ENCODE assay signal across 22 cellular contexts in the genomic region with DNA sequence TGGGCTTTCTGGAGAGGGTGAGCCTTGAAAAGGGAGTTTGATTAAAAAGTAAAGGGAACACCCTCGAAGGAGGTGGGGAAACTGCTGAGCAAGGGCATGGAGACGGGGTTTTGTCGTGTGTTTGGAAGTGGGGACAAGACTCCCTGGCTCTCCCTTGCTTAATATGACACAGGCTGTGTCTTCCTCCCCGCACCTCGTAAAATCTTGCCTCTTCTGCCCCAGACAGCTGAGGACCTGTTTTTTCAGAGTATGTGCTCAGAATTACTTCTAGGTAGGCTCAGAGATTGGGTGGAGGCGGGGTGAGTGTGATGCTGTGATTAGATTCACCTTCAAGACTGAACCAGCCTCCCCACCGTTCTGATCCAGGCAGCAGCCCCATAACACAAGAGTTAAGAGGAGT.
DNase-seq lines count a peak whose midpoint lies in the region; ATAC-seq, FAIRE-seq and TF ChIP-seq lines count a peak whose summit lies in the region.
"Had no signal": no experiment of that assay in that cellular context is flagged by ENCODE, and none has a peak within 500 bp of the region (broad histone marks: within the 10 kb centered on the region; RNA-seq: fewer than 3 reads in every experiment).

No MANE protein-coding gene starts in this region.

- peak overlapping the region; percentile 15 for H2BK12ac ChIP-seq in trophoblast cell (ENCODE audit: low read length)

- H3K79me2 ChIP-seq in trophoblast cell (ENCODE audit: control insufficient read depth, insufficient read depth, low read length, poor library complexity), result no peaks in the 10 kb centered on the region

- H3K79me1 ChIP-seq in trophoblast cell (ENCODE audit: low read length), result peaks cover 2% of the 10 kb centered on the region

- no peak overlapping the region for H3K4me3 ChIP-seq in right atrium auricular region
- no peak overlapping the region for H3K4me3 ChIP-seq in left ventricle myocardium inferior
- H3K4me3 ChIP-seq in lower leg skin (ENCODE audit: low read depth, poor library complexity, severe bottlenecking), result no peak overlapping the region
- H3K4me3 ChIP-seq in trophoblast cell (ENCODE audit: low read depth, low read length), result no peak overlapping the region
- H3K4me3 ChIP-seq in SJCRH30, result no peak overlapping the region
- H3K4me3 ChIP-seq: GM12878, Peyer's patch, SJSA1 had no signal

- H4K12ac ChIP-seq in trophoblast cell (ENCODE audit: low read depth, low read length), result no peak overlapping the region

- H3K4me1 ChIP-seq in right atrium auricular region (peaks cover 0 to 5% of the 10 kb centered on the region in 2 donors), left ventricle myocardium inferior (no peaks in the 10 kb centered on the region), trophoblast cell (ENCODE audit: control insufficient read depth in 1 of 2, insufficient read depth in 2 of 2, low read length in 2 of 2) (peaks cover 16 to 22% of the 10 kb centered on the region in 2 experiments), SJCRH30 (peaks cover 32% of the 10 kb centered on the region)
- H3K4me1 ChIP-seq: SJSA1 had no signal

- H3K27ac ChIP-seq in right atrium auricular region (no peak overlapping the region), left ventricle myocardium inferior (replicated peaks) (no peak overlapping the region), trophoblast cell (ENCODE audit: low read depth, low read length) (no peak overlapping the region), SJCRH30 (no peak overlapping the region)
- H3K27ac ChIP-seq: C4-2B, Peyer's patch, SJSA1 had no signal

- H3K9me3 ChIP-seq in right atrium auricular region (no peaks in the 10 kb centered on the region), left ventricle myocardium inferior (replicated peaks) (no peaks in the 10 kb centered on the region), trophoblast cell (ENCODE audit: insufficient read depth, low read depth, low read length) (peaks cover 2% of the 10 kb centered on the region), SJCRH30 (replicated peaks) (no peaks in the 10 kb centered on the region)
- H3K9me3 ChIP-seq: Peyer's patch, SJSA1 had no signal

- H3K36me3 ChIP-seq in right atrium auricular region, result no peaks in the 10 kb centered on the region
- no peaks in the 10 kb centered on the region for H3K36me3 ChIP-seq in left ventricle myocardium inferior
- H3K36me3 ChIP-seq in trophoblast cell (ENCODE audit: control insufficient read depth in 1 of 2, insufficient read depth in 2 of 2, low read length in 2 of 2), result no peaks in the 10 kb centered on the region
- H3K36me3 ChIP-seq in SJCRH30, result no peaks in the 10 kb centered on the region
- H3K36me3 ChIP-seq: Peyer's patch, SJSA1 had no signal

- no peak overlapping the region for H3K23ac ChIP-seq in trophoblast cell (ENCODE audit: low read length)

- FAIRE-seq in urothelium cell line (lab: Jason Lieb, UNC), result peak; percentile 78
- FAIRE-seq: A204.1, GM12878 had no signal

- H2AK5ac ChIP-seq in trophoblast cell (ENCODE audit: low read length), result peak overlapping the region; percentile 4

- H3K9ac ChIP-seq in trophoblast cell (ENCODE audit: low read length), result no peak overlapping the region

- no peak overlapping the region for H3K4ac ChIP-seq in trophoblast cell (ENCODE audit: low read depth, low read length)

- TF ChIP-seq CTCF in right atrium auricular region (IDR thresholded peaks at IDR 0.05), result no peak
- TF ChIP-seq CTCF in left ventricle myocardium inferior (IDR thresholded peaks at IDR 0.05; ENCODE audit: borderline replicate concordance), result no peak
- no peak for TF ChIP-seq CTCF in lower leg skin (IDR thresholded peaks at IDR 0.05)

- no peak overlapping the region for H3K14ac ChIP-seq in trophoblast cell (ENCODE audit: low read length)

- H3K4me2 ChIP-seq in trophoblast cell (ENCODE audit: low read length), result no peak overlapping the region

- no peak overlapping the region for H2AFZ ChIP-seq in trophoblast cell (ENCODE audit: insufficient read depth, low read length, poor library complexity)

- intact Hi-C loops in left ventricle myocardium inferior (cut with micrococcal nuclease) (no loop called here), lower leg skin (cut with DNase I; ENCODE audit: low total_unique reads) (no loop called here)

- no peak for ATAC-seq in HG02678 (IDR thresholded peaks at IDR 0.05; ENCODE audit: unreplicated experiment)
- ATAC-seq: GM12878 had no signal

- H3K27me3 ChIP-seq in right atrium auricular region (no peaks in the 10 kb centered on the region), left ventricle myocardium inferior (ENCODE audit: low read depth) (peaks cover 22% of the 10 kb centered on the region), trophoblast cell (ENCODE audit: insufficient read depth, low read length) (no peaks in the 10 kb centered on the region), SJCRH30 (no peaks in the 10 kb centered on the region)
- H3K27me3 ChIP-seq: Peyer's patch, SJSA1 had no signal

- peak overlapping the region; percentile 1 for H4K8ac ChIP-seq in trophoblast cell (ENCODE audit: low read depth, low read length)

- H3K18ac ChIP-seq in trophoblast cell (ENCODE audit: low read length), result no peak overlapping the region

- TF ChIP-seq POLR2A in lower leg skin (IDR thresholded peaks at IDR 0.05), result no peak

- 88 to 94% methylated on average over 7 of the region's 7 CpGs for WGBS in lower leg skin, 2 donors
- WGBS in trophoblast cell (ENCODE audit: extremely low coverage, insufficient coverage, insufficient read length), result no CpG with 5 or more reads among the region's 7 CpGs

- no peak overlapping the region for H2BK5ac ChIP-seq in trophoblast cell (ENCODE audit: low read depth, low read length, poor library complexity)

- H2BK120ac ChIP-seq in trophoblast cell (ENCODE audit: insufficient read depth, low read length, poor library complexity), result peak overlapping the region; percentile 26

- peak overlapping the region; percentile 22 for H4K91ac ChIP-seq in trophoblast cell (ENCODE audit: low read depth, low read length)

- peak; percentile 36 for DNase-seq in right atrium auricular region (ENCODE audit: low spot score)
- no peak for DNase-seq in left ventricle myocardium inferior
- peak; percentile 7 to 53 for DNase-seq in lower leg skin (ENCODE audit: low spot score in 2 of 2)
- no peak for DNase-seq in trophoblast cell
- DNase-seq in urothelium cell line (ENCODE audit: low spot score), result no peak
- DNase-seq in SJCRH30, result no peak
- DNase-seq in NCI-H524 treated with DMSO at 0.1 percent for 48 hours (lab: John Stamatoyannopoulos, UW), result no peak
- DNase-seq: DMS79 treated with DMSO at 0.1 percent for 48 hours; KBM-7; MM.1S; NCI-H1092; NCI-H1436; NCI-H187 treated with DMSO at 0.1 percent for 48 hours; NCI-H2107; NCI-H446 treated with DMSO at 0.1 percent for 48 hours; NK-92 treated with Interleukin-12 subunit alpha and Interleukin-12 subunit beta, amount 100 ng/mL, for 24 hours had no signal

Comparison
In these comparisons a context has a peak if more than half of its experiments do, and no peak if none do; other contexts are left out.
1. DNase-seq: peak in right atrium auricular region (single experiment) and lower leg skin (2 of 2); none in left ventricle myocardium inferior (single experiment), trophoblast cell (0 of 2), urothelium cell line (single experiment), SJCRH30 (0 of 2) and NCI-H524 treated with DMSO at 0.1 percent for 48 hours (single experiment).